ENCODE assay signal across 8 cellular contexts in the genomic region with DNA sequence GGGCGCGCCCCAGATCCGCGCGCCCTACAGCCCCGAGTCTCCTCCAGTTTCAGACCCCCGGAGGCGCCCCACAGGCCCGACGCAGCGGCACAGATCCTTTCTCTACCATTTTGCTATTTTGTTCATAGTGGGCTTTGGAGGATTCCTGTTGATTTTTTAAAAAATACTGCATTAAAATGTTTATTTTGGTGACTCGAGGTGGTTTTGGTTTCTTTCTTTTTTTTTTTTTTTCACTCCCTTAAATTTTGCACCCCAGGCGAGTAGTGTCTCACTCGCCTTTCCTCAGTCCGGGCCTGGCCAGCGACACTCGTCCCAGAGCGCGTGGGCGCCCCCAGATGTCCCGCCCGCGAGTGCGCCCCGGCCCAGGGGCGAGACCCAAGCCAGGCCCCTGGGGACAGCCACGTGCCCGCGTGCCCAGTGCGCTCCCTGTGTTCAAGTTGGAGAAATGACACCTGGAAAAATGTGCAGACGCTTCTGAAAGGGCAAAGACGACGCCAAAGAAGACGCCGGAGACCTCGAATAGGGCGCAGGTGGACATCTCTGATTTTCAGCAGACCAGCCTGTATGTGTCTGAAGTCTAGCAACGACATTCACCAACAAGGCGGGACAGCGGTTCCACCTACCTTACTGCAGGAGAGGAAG. TPM values are rescaled to one million over a fixed set of nuclear protein-coding genes. Genes with fewer than 3 reads are reported as not detected.
DNase-seq lines count a peak whose midpoint lies in the region; ATAC-seq and TF ChIP-seq lines count a peak whose summit lies in the region.

No MANE protein-coding gene starts in this region.

- no peaks in the 10 kb centered on the region for H3K9me3 ChIP-seq in right lobe of liver

- 1% methylated on average over 25 of the region's 40 CpGs for WGBS in right lobe of liver (ENCODE audit: insufficient coverage, low coverage, low lambda C conversion rate, missing lambda C conversion rate)

- peak; percentile 73 for DNase-seq in Ammon's horn (ENCODE audit: low spot score)
- DNase-seq in LoVo (ENCODE audit: low spot score), result peak; percentile 79
- DNase-seq in SK-N-DZ (ENCODE audit: low spot score), result peak; percentile 78
- peak; percentile 43 to 74 for DNase-seq in dermis microvascular lymphatic vessel endothelial cell (ENCODE audit: low read depth in 2 of 2)
- peak; percentile 86 to 89 (median 86) for DNase-seq in right lobe of liver
- peak; percentile 4 to 28 for DNase-seq in stimulated activated CD4-positive, alpha-beta T cell treated with anti-CD3 and anti-CD28 coated beads, Interleukin-4, amount 100 ng/mL, for 48 hours (ENCODE audit: low read depth in 2 of 2)
- no peak for DNase-seq in NK-92 (lab: John Stamatoyannopoulos, UW; ENCODE audit: unreplicated experiment)

- TF ChIP-seq CTCF in right lobe of liver (IDR thresholded peaks at IDR 0.05), result peak; percentile 34 to 58 (median 47)

- peaks cover 0 to 19% (median 5%) of the 10 kb centered on the region in 4 donors for H3K4me1 ChIP-seq in right lobe of liver

- ATAC-seq in right lobe of liver, result peak; percentile 61 to 80 (median 70)

- peak overlapping the region; percentile 82 to 96 (median 90) for H3K4me3 ChIP-seq in right lobe of liver

- intact Hi-C loops in right lobe of liver (cut with DNase I), result loop anchor here in 1 of 2 donors (10.0 kb wide), 1 partner anchor 100 kb away; no protein-coding TSS in a partner anchor

- peak overlapping the region; percentile 99 for H3K27ac ChIP-seq in right lobe of liver

- no peaks in the 10 kb centered on the region for H3K27me3 ChIP-seq in right lobe of liver

- H3K36me3 ChIP-seq in right lobe of liver, result no peaks in the 10 kb centered on the region

- peak; percentile 26 for TF ChIP-seq POLR2A in GM18526 (IDR thresholded peaks at IDR 0.05; ENCODE audit: extremely low read depth, insufficient read length)
- no peak for TF ChIP-seq POLR2A in right lobe of liver (IDR thresholded peaks at IDR 0.05)

RNA-seq across cellular contexts. Expression of a gene that starts 0.5 kb away (rescaled TPM):
- 8.4 and 10.8 TPM in 2 replicates for polyA plus RNA-seq in SK-N-DZ (2014; cell fraction: cytosol; rRNA removed)
- 13.4 and 20.8 TPM in 2 replicates for polyA plus RNA-seq in SK-N-DZ (2014; cell fraction: nucleus; rRNA removed)
- 38.3 and 65.6 TPM in 2 replicates for total RNA-seq in dermis microvascular lymphatic vessel endothelial cell
- 100 to 1,000 TPM in 4 of 6 experiments, 10 to 100 TPM in 2; 82.7 to 121 (median 106) TPM for total RNA-seq in right lobe of liver

RNA-seq across cellular contexts. Expression of a gene that starts 54.0 kb away (rescaled TPM):
- 16.9 and 19.7 TPM in 2 replicates for polyA plus RNA-seq in SK-N-DZ (2014; cell fraction: cytosol; rRNA removed)
- polyA plus RNA-seq in SK-N-DZ (2014; cell fraction: nucleus; rRNA removed), result 17.5 and 18.6 TPM in 2 replicates
- total RNA-seq in dermis microvascular lymphatic vessel endothelial cell (20.4 and 22.0 TPM in 2 replicates), right lobe of liver (10 to 100 TPM; 15.1 to 19.2 (median 17.7) TPM)
